In genomic region chr11:60810583-60810982, GRCh38 we compare ENCODE assay signal across 1 cellular context.
TF ChIP-seq lines count a peak whose summit lies in the region.

No MANE protein-coding gene starts in this region.

TF ChIP-seq in GM12878, 131 proteins besides CTCF, POLR2A, EP300 and RAD21:
- no peak for TF ChIP-seq USF1 (IDR thresholded peaks at IDR 0.05; ENCODE audit: borderline replicate concordance, extremely low read length, insufficient read depth, low read depth, low read length)
- no peak for TF ChIP-seq E2F4 (IDR thresholded peaks at IDR 0.05; ENCODE audit: low read depth, low read length)
- no peak for TF ChIP-seq TBL1XR1 (IDR thresholded peaks at IDR 0.05; ENCODE audit: low read depth, low read length)
- TF ChIP-seq TARDBP (IDR thresholded peaks at IDR 0.05; ENCODE audit: borderline replicate concordance) = no peak
- TF ChIP-seq NRF1 (conservative IDR thresholded peaks at IDR 0.05; ENCODE audit: low read depth, low read length) = no peak
- no peak for TF ChIP-seq SRF (IDR thresholded peaks at IDR 0.05; ENCODE audit: low read depth in 2 of 2, low read length in 2 of 2)
